1 cellular context compared by ENCODE assay signal in the genomic region with DNA sequence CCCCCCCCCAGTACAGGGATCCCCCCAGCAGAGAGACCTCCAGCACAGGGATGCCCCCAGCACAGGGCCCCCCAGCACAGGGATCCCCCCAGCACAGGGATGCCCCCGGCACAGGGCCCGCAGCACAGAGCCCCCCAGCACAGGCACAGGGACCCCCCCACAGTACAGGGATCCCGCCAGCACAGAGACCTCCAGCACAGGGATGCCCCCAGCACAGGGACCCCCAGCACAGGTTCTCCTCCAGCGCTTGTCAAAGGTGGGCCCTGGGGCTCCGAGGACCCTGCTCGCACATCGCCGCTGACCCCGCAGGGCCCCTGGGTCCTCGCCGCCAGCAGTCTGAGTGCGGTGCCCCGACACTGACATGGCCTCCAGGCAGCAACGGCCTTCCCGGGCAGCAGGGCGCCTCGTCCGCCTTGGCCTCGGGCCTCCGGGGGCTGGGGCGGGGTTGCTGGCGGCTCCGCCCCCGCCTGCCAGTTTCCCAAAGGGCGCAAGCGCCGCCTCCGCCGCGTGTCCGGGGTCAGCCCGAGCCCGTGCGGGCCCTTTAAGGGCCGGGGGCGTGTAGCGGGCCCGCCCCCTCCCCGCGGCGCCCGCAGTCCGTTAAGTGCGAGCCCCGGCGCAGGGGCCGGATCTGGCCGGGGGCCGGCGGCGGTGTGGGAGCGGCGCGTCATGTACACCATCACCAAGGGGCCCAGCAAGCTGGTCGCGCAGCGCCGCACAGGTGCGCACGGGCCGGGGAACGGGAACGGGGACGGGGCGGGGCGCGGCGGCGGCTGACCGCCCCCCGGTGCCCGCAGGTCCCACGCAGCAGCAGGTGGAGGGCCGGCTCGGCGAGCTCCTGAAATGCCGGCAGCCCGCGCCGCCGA.
TF ChIP-seq lines count a peak whose summit lies in the region.

A gene with protein sequence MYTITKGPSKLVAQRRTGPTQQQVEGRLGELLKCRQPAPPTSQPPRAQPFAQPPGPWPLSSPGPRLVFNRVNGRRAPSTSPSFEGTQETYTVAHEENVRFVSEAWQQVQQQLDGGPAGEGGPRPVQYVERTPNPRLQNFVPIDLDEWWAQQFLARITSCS (plus strand): TSS at position 503 of the 863 bp plus-strand sequence. CDS start 164 bp downstream, at position 667.

TF ChIP-seq in HEK293, 187 proteins besides CTCF, POLR2A, EP300 and RAD21 (continued from another document):
- TF ChIP-seq, protein P1, sequence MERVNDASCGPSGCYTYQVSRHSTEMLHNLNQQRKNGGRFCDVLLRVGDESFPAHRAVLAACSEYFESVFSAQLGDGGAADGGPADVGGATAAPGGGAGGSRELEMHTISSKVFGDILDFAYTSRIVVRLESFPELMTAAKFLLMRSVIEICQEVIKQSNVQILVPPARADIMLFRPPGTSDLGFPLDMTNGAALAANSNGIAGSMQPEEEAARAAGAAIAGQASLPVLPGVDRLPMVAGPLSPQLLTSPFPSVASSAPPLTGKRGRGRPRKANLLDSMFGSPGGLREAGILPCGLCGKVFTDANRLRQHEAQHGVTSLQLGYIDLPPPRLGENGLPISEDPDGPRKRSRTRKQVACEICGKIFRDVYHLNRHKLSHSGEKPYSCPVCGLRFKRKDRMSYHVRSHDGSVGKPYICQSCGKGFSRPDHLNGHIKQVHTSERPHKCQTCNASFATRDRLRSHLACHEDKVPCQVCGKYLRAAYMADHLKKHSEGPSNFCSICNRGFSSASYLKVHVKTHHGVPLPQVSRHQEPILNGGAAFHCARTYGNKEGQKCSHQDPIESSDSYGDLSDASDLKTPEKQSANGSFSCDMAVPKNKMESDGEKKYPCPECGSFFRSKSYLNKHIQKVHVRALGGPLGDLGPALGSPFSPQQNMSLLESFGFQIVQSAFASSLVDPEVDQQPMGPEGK (tag by site-specific recombination; IDR thresholded peaks at IDR 0.05) = peak; percentile 95
- TF ChIP-seq EGR2 (tag by site-specific recombination; IDR thresholded peaks at IDR 0.05; ENCODE audit: low read depth) = peak; percentile 40; the same call in 1 of the 2 replicates
- TF ChIP-seq TCF7L2 (IDR thresholded peaks at IDR 0.05; ENCODE audit: borderline replicate concordance, low read depth, low read length) = no peak
- peak; percentile 79 for TF ChIP-seq ZNF335 (tag by site-specific recombination; conservative IDR thresholded peaks at IDR 0.05)
- no peak for TF ChIP-seq ZBTB7A (tag by site-specific recombination; IDR thresholded peaks at IDR 0.05; ENCODE audit: low read depth)
- TF ChIP-seq, protein P2, sequence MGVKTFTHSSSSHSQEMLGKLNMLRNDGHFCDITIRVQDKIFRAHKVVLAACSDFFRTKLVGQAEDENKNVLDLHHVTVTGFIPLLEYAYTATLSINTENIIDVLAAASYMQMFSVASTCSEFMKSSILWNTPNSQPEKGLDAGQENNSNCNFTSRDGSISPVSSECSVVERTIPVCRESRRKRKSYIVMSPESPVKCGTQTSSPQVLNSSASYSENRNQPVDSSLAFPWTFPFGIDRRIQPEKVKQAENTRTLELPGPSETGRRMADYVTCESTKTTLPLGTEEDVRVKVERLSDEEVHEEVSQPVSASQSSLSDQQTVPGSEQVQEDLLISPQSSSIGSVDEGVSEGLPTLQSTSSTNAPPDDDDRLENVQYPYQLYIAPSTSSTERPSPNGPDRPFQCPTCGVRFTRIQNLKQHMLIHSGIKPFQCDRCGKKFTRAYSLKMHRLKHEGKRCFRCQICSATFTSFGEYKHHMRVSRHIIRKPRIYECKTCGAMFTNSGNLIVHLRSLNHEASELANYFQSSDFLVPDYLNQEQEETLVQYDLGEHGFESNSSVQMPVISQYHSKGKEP (tag by site-specific recombination; IDR thresholded peaks at IDR 0.05) = 0 out of 2 replicates have a peak, but pooled peaks have one; percentile 28
- peak; percentile 51; the same call in 1 of the 2 replicates for TF ChIP-seq SP3 (tag by site-specific recombination; IDR thresholded peaks at IDR 0.05)
- TF ChIP-seq, protein P3, sequence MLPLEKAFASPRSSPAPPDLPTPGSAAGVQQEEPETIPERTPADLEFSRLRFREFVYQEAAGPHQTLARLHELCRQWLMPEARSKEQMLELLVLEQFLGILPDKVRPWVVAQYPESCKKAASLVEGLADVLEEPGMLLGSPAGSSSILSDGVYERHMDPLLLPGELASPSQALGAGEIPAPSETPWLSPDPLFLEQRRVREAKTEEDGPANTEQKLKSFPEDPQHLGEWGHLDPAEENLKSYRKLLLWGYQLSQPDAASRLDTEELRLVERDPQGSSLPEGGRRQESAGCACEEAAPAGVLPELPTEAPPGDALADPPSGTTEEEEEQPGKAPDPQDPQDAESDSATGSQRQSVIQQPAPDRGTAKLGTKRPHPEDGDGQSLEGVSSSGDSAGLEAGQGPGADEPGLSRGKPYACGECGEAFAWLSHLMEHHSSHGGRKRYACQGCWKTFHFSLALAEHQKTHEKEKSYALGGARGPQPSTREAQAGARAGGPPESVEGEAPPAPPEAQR (tag by site-specific recombination; IDR thresholded peaks at IDR 0.05) = no peak
- peak; percentile 65 for TF ChIP-seq ZBTB20 (tag by site-specific recombination; IDR thresholded peaks at IDR 0.05)
- peak; percentile 54; the same call in 1 of the 2 replicates for TF ChIP-seq ZNF660 (tag by site-specific recombination; IDR thresholded peaks at IDR 0.05)
- TF ChIP-seq, protein P4, sequence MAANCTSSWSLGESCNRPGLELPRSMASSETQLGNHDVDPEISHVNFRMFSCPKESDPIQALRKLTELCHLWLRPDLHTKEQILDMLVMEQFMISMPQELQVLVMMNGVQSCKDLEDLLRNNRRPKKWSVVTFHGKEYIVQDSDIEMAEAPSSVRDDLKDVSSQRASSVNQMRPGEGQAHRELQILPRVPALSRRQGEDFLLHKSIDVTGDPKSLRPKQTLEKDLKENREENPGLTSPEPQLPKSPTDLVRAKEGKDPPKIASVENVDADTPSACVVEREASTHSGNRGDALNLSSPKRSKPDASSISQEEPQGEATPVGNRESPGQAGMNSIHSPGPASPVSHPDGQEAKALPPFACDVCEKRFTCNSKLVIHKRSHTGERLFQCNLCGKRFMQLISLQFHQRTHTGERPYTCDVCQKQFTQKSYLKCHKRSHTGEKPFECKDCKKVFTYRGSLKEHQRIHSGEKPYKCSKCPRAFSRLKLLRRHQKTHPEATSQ (tag by site-specific recombination; IDR thresholded peaks at IDR 0.05) = no peak
- TF ChIP-seq, protein P5, sequence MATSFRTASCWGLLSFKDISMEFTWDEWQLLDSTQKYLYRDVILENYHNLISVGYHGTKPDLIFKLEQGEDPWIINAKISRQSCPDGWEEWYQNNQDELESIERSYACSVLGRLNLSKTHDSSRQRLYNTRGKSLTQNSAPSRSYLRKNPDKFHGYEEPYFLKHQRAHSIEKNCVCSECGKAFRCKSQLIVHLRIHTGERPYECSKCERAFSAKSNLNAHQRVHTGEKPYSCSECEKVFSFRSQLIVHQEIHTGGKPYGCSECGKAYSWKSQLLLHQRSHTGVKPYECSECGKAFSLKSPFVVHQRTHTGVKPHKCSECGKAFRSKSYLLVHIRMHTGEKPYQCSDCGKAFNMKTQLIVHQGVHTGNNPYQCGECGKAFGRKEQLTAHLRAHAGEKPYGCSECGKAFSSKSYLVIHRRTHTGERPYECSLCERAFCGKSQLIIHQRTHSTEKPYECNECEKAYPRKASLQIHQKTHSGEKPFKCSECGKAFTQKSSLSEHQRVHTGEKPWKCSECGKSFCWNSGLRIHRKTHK (tag by site-specific recombination; IDR thresholded peaks at IDR 0.05) = no peak
- no peak for TF ChIP-seq ZNF302 (tag by site-specific recombination; IDR thresholded peaks at IDR 0.05; ENCODE audit: low read depth)
- peak; percentile 74 for TF ChIP-seq ZXDB (tag by site-specific recombination; IDR thresholded peaks at IDR 0.05)
- TF ChIP-seq YY1 (tag by site-specific recombination; IDR thresholded peaks at IDR 0.05) = peak; percentile 60; the same call in 1 of the 2 replicates
